ENCODE assay signal across 24 cellular contexts in the genomic region with DNA sequence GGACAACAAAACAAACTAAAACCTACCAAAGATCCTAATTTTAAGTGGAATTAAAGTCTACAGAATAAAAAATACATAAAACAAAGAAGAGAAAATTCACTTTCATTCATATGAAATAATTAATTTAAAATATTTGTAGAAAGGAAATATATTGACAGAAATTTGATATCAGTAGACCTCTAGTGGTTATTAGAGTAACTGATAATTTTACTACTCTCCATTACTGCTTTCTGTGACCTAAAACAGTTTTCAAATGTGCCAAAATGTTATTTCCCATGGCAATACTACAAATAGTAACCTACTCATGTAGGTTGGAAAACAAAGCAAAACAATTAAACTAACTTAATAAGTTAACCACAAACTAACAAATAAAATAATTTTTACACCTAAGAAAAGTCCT.
DNase-seq lines count a peak whose midpoint lies in the region; ATAC-seq and TF ChIP-seq lines count a peak whose summit lies in the region.
"Had no signal": no experiment of that assay in that cellular context is flagged by ENCODE, and none has a peak within 500 bp of the region (broad histone marks: within the 10 kb centered on the region; RNA-seq: fewer than 3 reads in every experiment).

No MANE protein-coding gene starts in this region.

- H3K14ac ChIP-seq in H9 (ENCODE audit: insufficient read depth, low read length) (no peak overlapping the region), trophoblast cell (ENCODE audit: low read length) (no peak overlapping the region)

- H3K36me3 ChIP-seq in kidney epithelial cell (ENCODE audit: control insufficient read depth, insufficient read depth, low read length) (no peaks in the 10 kb centered on the region), trophoblast cell (ENCODE audit: control insufficient read depth in 1 of 2, insufficient read depth in 2 of 2, low read length in 2 of 2) (no peaks in the 10 kb centered on the region), body of pancreas (replicated peaks in 1 of 2; ENCODE audit: insufficient read depth in 1 of 2, low read depth in 2 of 2) (no peaks in the 10 kb centered on the region)
- H3K36me3 ChIP-seq: esophagus muscularis mucosa, ovary had no signal

- H4K8ac ChIP-seq in H9 (replicated peaks; ENCODE audit: insufficient read length, low read depth, low read length) (no peak overlapping the region), trophoblast cell (ENCODE audit: low read depth, low read length) (no peak overlapping the region)

- H3K23ac ChIP-seq in H9 (ENCODE audit: insufficient read length, low read depth, low read length) (no peak overlapping the region), trophoblast cell (ENCODE audit: low read length) (no peak overlapping the region)

- H3K79me1 ChIP-seq in H9 (ENCODE audit: insufficient read depth, low read depth, low read length, poor library complexity, severe bottlenecking) (no peaks in the 10 kb centered on the region), trophoblast cell (ENCODE audit: low read length) (no peaks in the 10 kb centered on the region)

- H3K4me2 ChIP-seq in H9 (ENCODE audit: insufficient read depth, insufficient read length, low read length) (no peak overlapping the region), trophoblast cell (ENCODE audit: low read length) (no peak overlapping the region)

- H3K36me3 Mint-ChIP-seq in H9 (ENCODE audit: insufficient read depth in 1 of 3, low read depth in 3 of 3): no peaks in the 10 kb centered on the region
- no peaks in the 10 kb centered on the region for H3K36me3 Mint-ChIP-seq in activated CD4-positive, alpha-beta T cell treated with anti-CD3 and anti-CD28 coated beads, Interleukin-2, amount 10 ng/mL, durations not matched to agents 24 days and 14 days (ENCODE audit: low read depth)
- H3K36me3 Mint-ChIP-seq: activated CD8-positive, alpha-beta memory T cell treated with anti-CD3 and anti-CD28 coated beads, Interleukin-2, amount 10 ng/mL, durations not matched to agents 7 days and 5 days; naive B cell had no signal

- H3K4me1 ChIP-seq in H9 (ENCODE audit: insufficient read depth, low read length) (no peaks in the 10 kb centered on the region), trophoblast cell (ENCODE audit: control insufficient read depth in 1 of 2, insufficient read depth in 2 of 2, low read length in 2 of 2) (no peaks in the 10 kb centered on the region), body of pancreas (no peaks in the 10 kb centered on the region)
- H3K4me1 ChIP-seq: esophagus muscularis mucosa had no signal

- no peak overlapping the region for H3K56ac ChIP-seq in H9 (ENCODE audit: insufficient read length, low read depth, low read length)

- no peaks in the 10 kb centered on the region for H3K27me3 ChIP-seq in H9 (ENCODE audit: insufficient read depth, low read length)
- H3K27me3 ChIP-seq in kidney epithelial cell (ENCODE audit: control insufficient read depth, insufficient read depth, low read length): no peaks in the 10 kb centered on the region
- no peaks in the 10 kb centered on the region for H3K27me3 ChIP-seq in trophoblast cell (ENCODE audit: insufficient read depth, low read length)
- H3K27me3 ChIP-seq in body of pancreas: no peaks in the 10 kb centered on the region
- H3K27me3 ChIP-seq: esophagus muscularis mucosa, ovary had no signal

- H2BK5ac ChIP-seq in H9 (ENCODE audit: insufficient read length, low read length) (no peak overlapping the region), trophoblast cell (ENCODE audit: low read depth, low read length, poor library complexity) (no peak overlapping the region)

- no peaks in the 10 kb centered on the region for H4K20me1 ChIP-seq in H9 (ENCODE audit: control insufficient read depth, insufficient read depth, insufficient read length)

- no peaks in the 10 kb centered on the region for H3K27me3 Mint-ChIP-seq in H9 (ENCODE audit: low read depth)
- no peaks in the 10 kb centered on the region for H3K27me3 Mint-ChIP-seq in activated CD4-positive, alpha-beta T cell treated with anti-CD3 and anti-CD28 coated beads, Interleukin-2, amount 10 ng/mL, durations not matched to agents 24 days and 14 days
- H3K27me3 Mint-ChIP-seq: activated CD8-positive, alpha-beta memory T cell treated with anti-CD3 and anti-CD28 coated beads, Interleukin-2, amount 10 ng/mL, durations not matched to agents 7 days and 5 days; naive B cell had no signal

- intact Hi-C loops in activated CD4-positive, alpha-beta T cell treated with anti-CD3 and anti-CD28 coated beads, Interleukin-2, amount 10 ng/mL, durations not matched to agents 24 days and 14 days (cut with micrococcal nuclease): no loop called here
- intact Hi-C loops in body of pancreas (cut with DNase I): no loop called here

- no peaks in the 10 kb centered on the region for H3K9me3 Mint-ChIP-seq in H9
- H3K9me3 Mint-ChIP-seq in activated CD4-positive, alpha-beta T cell treated with anti-CD3 and anti-CD28 coated beads, Interleukin-2, amount 10 ng/mL, durations not matched to agents 24 days and 14 days: no peaks in the 10 kb centered on the region
- H3K9me3 Mint-ChIP-seq: activated T-helper 1 cell treated with anti-CD3 and anti-CD28 coated beads, Interleukin-12 subunit alpha, Interleukin-12 subunit beta, Interleukin-2, Interleukin-4 antibody, amounts not matched to agents 30 ng/mL and 10 ng/mL and 1 ng/mL, durations not matched to agents 14 hours and 24 hours and 36 hours had no signal

- no peak overlapping the region for H3K18ac ChIP-seq in H9 (ENCODE audit: insufficient read length, low read depth, low read length)
- no peak overlapping the region for H3K18ac ChIP-seq in trophoblast cell (ENCODE audit: low read length)

- TF ChIP-seq CTCF in 22Rv1 (IDR thresholded peaks at IDR 0.05) (peak; percentile 38), H9 (conservative IDR thresholded peaks at IDR 0.05) (peak; percentile 50), cardiac fibroblast (IDR thresholded peaks at IDR 0.05; ENCODE audit: low read depth, low read length) (peak; percentile 8), kidney epithelial cell (IDR thresholded peaks at IDR 0.05; ENCODE audit: insufficient read depth, low read length, poor library complexity, severe bottlenecking) (peak; percentile 12), body of pancreas (IDR thresholded peaks at IDR 0.05) (no peak)

- H3K9me3 ChIP-seq in H9 (ENCODE audit: control insufficient read depth, low read depth, low read length): no peaks in the 10 kb centered on the region
- H3K9me3 ChIP-seq in trophoblast cell (ENCODE audit: insufficient read depth, low read depth, low read length): no peaks in the 10 kb centered on the region
- H3K9me3 ChIP-seq in body of pancreas: no peaks in the 10 kb centered on the region
- H3K9me3 ChIP-seq: esophagus muscularis mucosa, ovary had no signal

- no peak overlapping the region for H3T11ph ChIP-seq in H9 (ENCODE audit: low read length)

- H2BK12ac ChIP-seq in H9 (ENCODE audit: insufficient read length, low read depth, low read length): no peak overlapping the region
- no peak overlapping the region for H2BK12ac ChIP-seq in trophoblast cell (ENCODE audit: low read length)

- H3K4ac ChIP-seq in H9 (ENCODE audit: low read depth, low read length) (no peak overlapping the region), trophoblast cell (ENCODE audit: low read depth, low read length) (no peak overlapping the region)

- DNase-seq in H9 (no peak), cardiac fibroblast (ENCODE audit: low read depth in 2 of 2) (peak in 1 of 2 donors; percentile 3), kidney epithelial cell (ENCODE audit: low read depth) (no peak), trophoblast cell (no peak), NCI-H2227 (lab: John Stamatoyannopoulos, UW; ENCODE audit: unreplicated experiment) (no peak), body of pancreas (no peak)
- no peak for DNase-seq in activated CD4-positive, alpha-beta T cell treated with anti-CD3 and anti-CD28 coated beads, Interleukin-2, amount 10 ng/mL, durations not matched to agents 24 days and 14 days
- DNase-seq: activated CD4-positive, alpha-beta T cell treated with anti-CD3 and anti-CD28 coated beads for 48 hours; activated CD8-positive, alpha-beta memory T cell treated with anti-CD3 and anti-CD28 coated beads, Interleukin-2, amount 10 ng/mL, durations not matched to agents 7 days and 5 days; activated naive CD4-positive, alpha-beta T cell treated with anti-CD3 and anti-CD28 coated beads, Interleukin-2, amount 50 U/mL, for 16 hours; anterior cingulate cortex; C1 segment of cervical spinal cord; left cardiac atrium; mesenchymal stem cell; naive B cell; NCI-H1417; NCI-H526; ovary; right cardiac atrium; Right ventricle myocardium superior had no signal

- no peak overlapping the region for H4K12ac ChIP-seq in trophoblast cell (ENCODE audit: low read depth, low read length)

- H3K27ac Mint-ChIP-seq in H9: no peak overlapping the region
- H3K27ac Mint-ChIP-seq in activated CD4-positive, alpha-beta T cell treated with anti-CD3 and anti-CD28 coated beads, Interleukin-2, amount 10 ng/mL, durations not matched to agents 24 days and 14 days: no peak overlapping the region
- H3K27ac Mint-ChIP-seq: activated CD8-positive, alpha-beta memory T cell treated with anti-CD3 and anti-CD28 coated beads, Interleukin-2, amount 10 ng/mL, durations not matched to agents 7 days and 5 days; activated T-helper 1 cell treated with anti-CD3 and anti-CD28 coated beads, Interleukin-12 subunit alpha, Interleukin-12 subunit beta, Interleukin-2, Interleukin-4 antibody, amounts not matched to agents 30 ng/mL and 10 ng/mL and 1 ng/mL, durations not matched to agents 14 hours and 24 hours and 36 hours; naive B cell had no signal

- no peaks in the 10 kb centered on the region for H3K4me1 Mint-ChIP-seq in H9
- no peaks in the 10 kb centered on the region for H3K4me1 Mint-ChIP-seq in activated CD4-positive, alpha-beta T cell treated with anti-CD3 and anti-CD28 coated beads, Interleukin-2, amount 10 ng/mL, durations not matched to agents 24 days and 14 days
- H3K4me1 Mint-ChIP-seq: activated CD8-positive, alpha-beta memory T cell treated with anti-CD3 and anti-CD28 coated beads, Interleukin-2, amount 10 ng/mL, durations not matched to agents 7 days and 5 days; naive B cell had no signal

- no peak overlapping the region for H4K5ac ChIP-seq in H9 (ENCODE audit: insufficient read length, low read depth, low read length)

- no peak overlapping the region for H3K9ac ChIP-seq in H9 (ENCODE audit: extremely low read depth, insufficient read length, low read length)
- H3K9ac ChIP-seq in trophoblast cell (ENCODE audit: low read length): no peak overlapping the region

- H3K27ac ChIP-seq in 22Rv1 (no peak overlapping the region), H9 (ENCODE audit: insufficient read length, low read depth, low read length) (no peak overlapping the region), trophoblast cell (ENCODE audit: low read depth, low read length) (no peak overlapping the region), body of pancreas (no peak overlapping the region)
- H3K27ac ChIP-seq: esophagus muscularis mucosa, ovary had no signal

- H2BK120ac ChIP-seq in H9 (ENCODE audit: low read depth, low read length, poor library complexity, severe bottlenecking): no peak overlapping the region
- H2BK120ac ChIP-seq in trophoblast cell (ENCODE audit: insufficient read depth, low read length, poor library complexity): no peak overlapping the region

- H2AFZ ChIP-seq in H9 (ENCODE audit: low read length) (no peak overlapping the region), trophoblast cell (ENCODE audit: insufficient read depth, low read length, poor library complexity) (no peak overlapping the region)

- H3K79me2 ChIP-seq in H9 (ENCODE audit: insufficient read depth, low read length): no peaks in the 10 kb centered on the region
- H3K79me2 ChIP-seq in trophoblast cell (ENCODE audit: control insufficient read depth, insufficient read depth, low read length, poor library complexity): no peaks in the 10 kb centered on the region

- no peak for TF ChIP-seq POLR2A in body of pancreas (IDR thresholded peaks at IDR 0.05)

- no peak overlapping the region for H3K4me3 Mint-ChIP-seq in H9
- H3K4me3 Mint-ChIP-seq in activated CD4-positive, alpha-beta T cell treated with anti-CD3 and anti-CD28 coated beads, Interleukin-2, amount 10 ng/mL, durations not matched to agents 24 days and 14 days: no peak overlapping the region
- H3K4me3 Mint-ChIP-seq: activated CD8-positive, alpha-beta memory T cell treated with anti-CD3 and anti-CD28 coated beads, Interleukin-2, amount 10 ng/mL, durations not matched to agents 7 days and 5 days; activated T-helper 1 cell treated with anti-CD3 and anti-CD28 coated beads, Interleukin-12 subunit alpha, Interleukin-12 subunit beta, Interleukin-2, Interleukin-4 antibody, amounts not matched to agents 30 ng/mL and 10 ng/mL and 1 ng/mL, durations not matched to agents 14 hours and 24 hours and 36 hours; naive B cell had no signal

- H3K4me3 ChIP-seq in cardiac fibroblast (replicated peaks in 1 of 2; ENCODE audit: low read depth in 2 of 2, low read length in 2 of 2) (no peak overlapping the region), kidney epithelial cell (ENCODE audit: low read depth, low read length) (no peak overlapping the region), trophoblast cell (ENCODE audit: low read depth, low read length) (no peak overlapping the region), body of pancreas (no peak overlapping the region)
- H3K4me3 ChIP-seq: esophagus muscularis mucosa, ovary had no signal

- no peak overlapping the region for H2BK20ac ChIP-seq in H9 (ENCODE audit: low read depth, low read length, poor library complexity, severe bottlenecking)

- H4K91ac ChIP-seq in H9 (ENCODE audit: insufficient read length, low read depth, low read length) (no peak overlapping the region), trophoblast cell (ENCODE audit: low read depth, low read length) (no peak overlapping the region)

- H3K23me2 ChIP-seq in H9 (ENCODE audit: insufficient read length, low read depth, low read length, poor library complexity, severe bottlenecking): no peaks in the 10 kb centered on the region

- H2AK5ac ChIP-seq in H9 (ENCODE audit: insufficient read length, low read length): no peak overlapping the region
- H2AK5ac ChIP-seq in trophoblast cell (ENCODE audit: low read length): no peak overlapping the region

- no peak overlapping the region for H2BK15ac ChIP-seq in H9 (ENCODE audit: low read depth, low read length)

- no peak for ATAC-seq in body of pancreas
- ATAC-seq: activated CD8-positive, alpha-beta memory T cell treated with anti-CD3 and anti-CD28 coated beads, Interleukin-2, amount 10 ng/mL, durations not matched to agents 7 days and 5 days; HCT116; left cardiac atrium; right cardiac atrium had no signal

Comparison
In these comparisons a context has a peak if more than half of its experiments do, and no peak if none do; other contexts are left out.
1. CTCF ChIP-seq: peak in 22Rv1 (single experiment), H9 (single experiment), cardiac fibroblast (single experiment) and kidney epithelial cell (single experiment); none in body of pancreas (0 of 7).